ENCODE assay signal across 7 cellular contexts in the genomic region with DNA sequence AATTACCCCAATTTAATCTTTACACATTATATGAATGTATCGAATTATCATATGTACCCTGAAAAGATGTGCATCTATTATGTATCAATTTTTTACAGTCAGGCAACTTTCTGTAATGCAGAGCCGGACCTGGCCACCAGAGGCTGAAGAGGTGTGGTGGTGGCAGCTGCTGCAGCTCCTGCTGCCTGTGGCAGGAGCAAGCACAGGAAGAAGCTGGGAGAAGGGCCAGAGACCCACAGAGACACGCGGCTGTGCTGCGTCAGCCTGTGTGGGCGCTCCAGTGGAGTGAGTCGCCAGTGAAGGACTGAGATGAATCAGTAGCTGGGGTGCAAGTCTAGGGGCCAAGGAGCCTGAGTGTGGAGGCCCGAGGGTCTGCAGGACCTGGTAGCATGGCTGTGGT.
DNase-seq lines count a peak whose midpoint lies in the region; FAIRE-seq and TF ChIP-seq lines count a peak whose summit lies in the region.

No MANE protein-coding gene starts in this region.

- 66% methylated on average over 8 of the region's 8 CpGs for WGBS in esophagus muscularis mucosa
- WGBS in sigmoid colon, 2 donors, result 28 to 69% methylated on average over 8 of the region's 8 CpGs

- H3K27me3 ChIP-seq in esophagus muscularis mucosa (peaks cover 0 to 16% (median 0%) of the 10 kb centered on the region in 4 donors), sigmoid colon (no peaks in the 10 kb centered on the region)

- H3K4me3 ChIP-seq in GM12864 (ENCODE audit: low read depth, low read length) (no peak overlapping the region), astrocyte of the spinal cord (ENCODE audit: low read depth, low read length) (no peak overlapping the region), esophagus muscularis mucosa (no peak overlapping the region), sigmoid colon (no peak overlapping the region)

- TF ChIP-seq CTCF in GM12864 (IDR thresholded peaks at IDR 0.05; ENCODE audit: low read depth, low read length, missing control alignments) (peak; percentile 50), astrocyte of the spinal cord (IDR thresholded peaks at IDR 0.05; ENCODE audit: low read depth, low read length) (no peak), esophagus muscularis mucosa (IDR thresholded peaks at IDR 0.05) (no peak), sigmoid colon (IDR thresholded peaks at IDR 0.05) (no peak)

- H3K27ac ChIP-seq in esophagus muscularis mucosa (replicated peaks in 1 of 4) (no peak overlapping the region), sigmoid colon (no peak overlapping the region)

- H3K36me3 ChIP-seq in esophagus muscularis mucosa (no peaks in the 10 kb centered on the region), sigmoid colon (no peaks in the 10 kb centered on the region)

- H3K9me3 ChIP-seq in esophagus muscularis mucosa (no peaks in the 10 kb centered on the region), sigmoid colon (no peaks in the 10 kb centered on the region)

- FAIRE-seq in HTR-8/SVneo (lab: Jason Lieb, UNC), result no peak

- TF ChIP-seq EP300 in esophagus muscularis mucosa (IDR thresholded peaks at IDR 0.05), result no peak
- no peak for TF ChIP-seq EP300 in sigmoid colon (IDR thresholded peaks at IDR 0.05)

- TF ChIP-seq POLR2A in esophagus muscularis mucosa (IDR thresholded peaks at IDR 0.05; ENCODE audit: low read depth) (no peak), sigmoid colon (IDR thresholded peaks at IDR 0.05) (no peak)

- in situ Hi-C loops in astrocyte of the spinal cord (cut with HindIII; ENCODE audit: low sequenced_read_pairs), result no loop called here

- intact Hi-C loops in posterior cingulate gyrus (cut with DNase I) (no loop called here), esophagus muscularis mucosa (cut with DNase I) (no loop called here), sigmoid colon (cut with DNase I) (no loop called here)

- H3K4me1 ChIP-seq in esophagus muscularis mucosa, result peaks cover 0 to 5% (median 0%) of the 10 kb centered on the region in 4 donors
- H3K4me1 ChIP-seq in sigmoid colon, result peaks cover 0 to 4% (median 0%) of the 10 kb centered on the region in 4 donors

- DNase-seq in GM12864 (ENCODE audit: low read depth), result no peak
- peak; percentile 12 for DNase-seq in HTR-8/SVneo (ENCODE audit: insufficient read length, low spot score)
- DNase-seq in astrocyte of the spinal cord (ENCODE audit: low read depth, low spot score), result peak; percentile 7
- peak in 8 of 10 donors; percentile 64 to 96 (median 76) for DNase-seq in posterior cingulate gyrus
- DNase-seq in esophagus muscularis mucosa (ENCODE audit: extremely low spot score), result no peak
- no peak for DNase-seq in NCI-H187 treated with DMSO at 0.1 percent for 48 hours (lab: John Stamatoyannopoulos, UW)
- no peak for DNase-seq in sigmoid colon

Comparison
In these comparisons a context has a peak if more than half of its experiments do, and no peak if none do; other contexts are left out.
1. DNase-seq: peak in HTR-8/SVneo (single experiment), astrocyte of the spinal cord (single experiment) and posterior cingulate gyrus (8 of 10); none in GM12864 (single experiment), esophagus muscularis mucosa (single experiment), NCI-H187 treated with DMSO at 0.1 percent for 48 hours (single experiment) and sigmoid colon (single experiment).